In genomic region chr5:68554566-68555279, GRCh38 we compare ENCODE assay signal across 2 cellular contexts.
TF ChIP-seq lines count a peak whose summit lies in the region.

No MANE protein-coding gene starts in this region.

TF ChIP-seq in A549, 52 proteins besides CTCF, POLR2A, EP300 and RAD21:
- TF ChIP-seq REST (IDR thresholded peaks at IDR 0.05) (peak; percentile 72), USF2 (IDR thresholded peaks at IDR 0.05) (no peak), RARB (CRISPR knock-in tag; IDR thresholded peaks at IDR 0.05) (no peak), CHD2 (IDR thresholded peaks at IDR 0.05; ENCODE audit: low read length, partially characterized antibody) (no peak), JUNB (IDR thresholded peaks at IDR 0.05) (no peak), MAX (IDR thresholded peaks at IDR 0.05) (peak; percentile 34; the same call in 1 of the 2 replicates), ZSCAN20 (CRISPR knock-in tag; IDR thresholded peaks at IDR 0.05) (no peak), NFE2L2 (conservative IDR thresholded peaks at IDR 0.05; ENCODE audit: low read length) (peak; percentile 91), MAFK (IDR thresholded peaks at IDR 0.05; ENCODE audit: partially characterized antibody) (peak; percentile 91)

TF ChIP-seq in IMR-90, 13 proteins besides CTCF, POLR2A, EP300 and RAD21:
- TF ChIP-seq MAFK (IDR thresholded peaks at IDR 0.05; ENCODE audit: low read depth, low read length) = peak; percentile 74
- TF ChIP-seq RFX5 (IDR thresholded peaks at IDR 0.05; ENCODE audit: low read depth, low read length) = no peak
- no peak for TF ChIP-seq SMC3 (IDR thresholded peaks at IDR 0.05; ENCODE audit: low read depth, low read length)
- peak; percentile 94 for TF ChIP-seq NFE2L2 (IDR thresholded peaks at IDR 0.05; ENCODE audit: low read depth, low read length)
- no peak for TF ChIP-seq CHD1 (IDR thresholded peaks at IDR 0.05; ENCODE audit: low read depth, low read length)
- no peak for TF ChIP-seq CEBPB (IDR thresholded peaks at IDR 0.05; ENCODE audit: low read depth, low read length)
- TF ChIP-seq RCOR1 (IDR thresholded peaks at IDR 0.05; ENCODE audit: insufficient replicate concordance, low read length) = no peak
- TF ChIP-seq BHLHE40 (IDR thresholded peaks at IDR 0.05; ENCODE audit: low read depth, low read length) = no peak
- TF ChIP-seq FOS (IDR thresholded peaks at IDR 0.05; ENCODE audit: low read depth, low read length) = no peak
- no peak for TF ChIP-seq USF2 (IDR thresholded peaks at IDR 0.05; ENCODE audit: low read depth, low read length)
